8 cellular contexts compared by ENCODE assay signal in the genomic region with DNA sequence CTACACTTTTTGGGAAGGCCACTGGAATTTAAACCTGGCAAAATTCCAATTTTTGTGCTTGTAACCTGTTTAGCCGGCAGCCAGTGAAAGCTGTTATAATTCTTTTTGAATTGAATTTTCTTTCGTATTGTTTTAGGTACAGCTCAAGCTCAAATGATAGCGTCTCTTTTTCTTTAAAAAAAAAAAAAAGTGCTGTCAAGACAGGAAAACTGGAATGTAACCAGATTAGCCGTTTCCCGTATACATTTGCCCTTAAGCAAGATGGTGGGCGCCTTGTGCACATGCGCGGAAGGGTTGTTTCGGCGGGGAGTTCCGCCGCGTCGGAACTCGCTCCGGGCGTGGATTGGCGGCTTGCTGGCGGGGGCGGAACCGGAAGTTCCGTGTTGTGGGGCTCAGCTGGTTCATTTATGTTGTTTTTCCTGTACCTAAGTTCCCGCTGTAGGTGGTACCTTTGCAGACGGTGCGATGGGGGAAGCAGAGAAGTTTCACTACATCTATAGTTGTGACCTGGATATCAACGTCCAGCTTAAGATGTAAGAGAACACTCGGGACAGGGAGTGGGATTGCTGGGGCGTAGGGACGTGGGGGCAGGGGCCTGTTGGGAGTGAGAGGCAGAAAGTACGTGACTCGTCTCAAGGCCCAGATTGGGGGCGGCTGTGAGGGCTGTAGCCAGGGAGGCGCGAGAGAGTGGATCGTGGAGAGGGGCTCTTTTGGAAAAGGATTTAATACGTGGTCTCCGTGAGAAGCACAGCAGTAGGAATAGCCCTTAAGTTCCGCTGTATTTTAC. TPM values are rescaled to one million over a fixed set of nuclear protein-coding genes. Genes with fewer than 3 reads are reported as not detected.
A peak's percentile ranks its signal among the peaks of the same experiment; 100 is the strongest.
DNase-seq lines count a peak whose midpoint lies in the region; ATAC-seq and TF ChIP-seq lines count a peak whose summit lies in the region.

A gene (plus strand): TSS at position 408 of the 787 bp plus-strand sequence. CDS start 58 bp downstream, at position 466.

- H3K4me3 ChIP-seq in IMR-90 (ENCODE audit: insufficient read depth, low read depth, low read length), result peak within 1 kb of the TSS; percentile 97

- DNase-seq in DMS 273 (lab: John Stamatoyannopoulos, UW; ENCODE audit: unreplicated experiment) (peak; percentile 99), IMR-90 (peak; percentile 98), OCI-M1 (lab: John Stamatoyannopoulos, UW) (peak; percentile 98), activated T-cell treated with anti-CD3 and anti-CD28 coated beads for 24 hours (ENCODE audit: low read depth) (peak; percentile 96), epidermal melanocyte (ENCODE audit: insufficient read length, low spot score) (peak; percentile 85), middle frontal gyrus (ENCODE audit: extremely low spot score, low spot score) (peak; percentile 89)
- DNase-seq in stimulated activated CD8-positive, alpha-beta memory T cell treated with anti-CD3 and anti-CD28 coated beads, Interleukin-2, amount 100 ng/mL, for 48 hours (ENCODE audit: low read depth in 2 of 2), result peak; percentile 93 to 95

- peak within 1 kb of the TSS; percentile 76 for H3K23ac ChIP-seq in IMR-90 (ENCODE audit: low read depth, low read length)

- peak within 1 kb of the TSS; percentile 87 for H3K18ac ChIP-seq in IMR-90 (ENCODE audit: low read depth, low read length)

- TF ChIP-seq POLR2A in IMR-90 (IDR thresholded peaks at IDR 0.05; ENCODE audit: low read depth, low read length), result peak; percentile 87

- peak within 1 kb of the TSS; percentile 86 for H3K14ac ChIP-seq in IMR-90 (replicated peaks; ENCODE audit: low read depth, low read length)

- H3K4ac ChIP-seq in IMR-90 (ENCODE audit: low read depth, low read length), result peak within 1 kb of the TSS; percentile 87

- in situ Hi-C loops in IMR-90 (cut with MboI; ENCODE audit: low sequenced_read_pairs), result no loop called here

- H2BK15ac ChIP-seq in IMR-90 (ENCODE audit: low read depth, low read length), result no peak within 1 kb of the TSS

- TF ChIP-seq CTCF in IMR-90 (conservative IDR thresholded peaks at IDR 0.05; ENCODE audit: low read depth, low read length), result no peak

- no peak within 1 kb of the TSS for H2BK20ac ChIP-seq in IMR-90 (ENCODE audit: low read depth, low read length)

- TF ChIP-seq RAD21 in IMR-90 (IDR thresholded peaks at IDR 0.05; ENCODE audit: low read length), result no peak

- peak within 1 kb of the TSS; percentile 66 to 94 for H4K8ac ChIP-seq in IMR-90 (ENCODE audit: low read depth in 2 of 2, low read length in 2 of 2)

- H3K9me3 ChIP-seq in IMR-90 (ENCODE audit: control insufficient read depth, insufficient read depth, low read length), result no peaks in the 10 kb centered on the region

- H2BK120ac ChIP-seq in IMR-90 (ENCODE audit: low read depth, low read length), result no peak within 1 kb of the TSS

- peak within 1 kb of the TSS; percentile 85 for H2BK5ac ChIP-seq in IMR-90 (ENCODE audit: low read depth, low read length, poor library complexity, severe bottlenecking)

- H3K4me2 ChIP-seq in IMR-90 (ENCODE audit: low read depth, low read length), result peak within 1 kb of the TSS; percentile 100

- H2AFZ ChIP-seq in IMR-90 (replicated peaks; ENCODE audit: low read length, poor library complexity), result peak within 1 kb of the TSS; percentile 83

- ATAC-seq in GM21528 (IDR thresholded peaks at IDR 0.05; ENCODE audit: low FRiP score, unreplicated experiment), result peak; percentile 98
- ATAC-seq in IMR-90 (ENCODE audit: low read depth), result peak; percentile 97

- H3K79me1 ChIP-seq in IMR-90 (ENCODE audit: low read depth in 1 of 2, low read length in 2 of 2), result peaks cover 4 to 21% of the 10 kb centered on the region in 2 experiments

- H2AK9ac ChIP-seq in IMR-90 (replicated peaks; ENCODE audit: low read depth, low read length, poor library complexity), result peak within 1 kb of the TSS; percentile 89

- peak within 1 kb of the TSS; percentile 67 for H3K56ac ChIP-seq in IMR-90 (ENCODE audit: extremely low read depth, insufficient read depth, low read length)

- H4K5ac ChIP-seq in IMR-90 (ENCODE audit: low read depth, low read length), result peak within 1 kb of the TSS; percentile 98

- peaks cover 3% of the 10 kb centered on the region; the same call in 1 of the 2 replicates for H4K20me1 ChIP-seq in IMR-90 (ENCODE audit: insufficient read depth, low read length)

- H3K9ac ChIP-seq in IMR-90 (ENCODE audit: low read depth, low read length), result peak within 1 kb of the TSS; percentile 96

- H3K27ac ChIP-seq in IMR-90 (ENCODE audit: insufficient read depth, low read length), result peak within 1 kb of the TSS; percentile 89

- H3K9me1 ChIP-seq in IMR-90 (ENCODE audit: insufficient read depth, low read length), result 0 out of 2 replicates have a peak, but pooled peaks cover 5% of the 10 kb centered on the region

- no peaks in the 10 kb centered on the region; the same call in 1 of the 2 replicates for H3K4me1 ChIP-seq in IMR-90 (ENCODE audit: control insufficient read depth, insufficient read depth, low read length)

- no peaks in the 10 kb centered on the region for H3K27me3 ChIP-seq in IMR-90 (ENCODE audit: control insufficient read depth, insufficient read depth, low read length)

- H4K91ac ChIP-seq in IMR-90 (ENCODE audit: insufficient read depth, low read depth, low read length), result peak within 1 kb of the TSS; percentile 47; the same call in 1 of the 2 replicates

- peaks cover 9% of the 10 kb centered on the region for H3K36me3 ChIP-seq in IMR-90 (ENCODE audit: control insufficient read depth, insufficient read depth, low read length)

- peak within 1 kb of the TSS; percentile 33; the same call in 1 of the 2 replicates for H2AK5ac ChIP-seq in IMR-90 (ENCODE audit: low read depth, low read length)

- 0% methylated on average over 10 of the region's 38 CpGs; no CpG with 5 or more reads in 1 of the 2 experiments for WGBS in IMR-90 (ENCODE audit: extremely low coverage in 2 of 2, insufficient read length in 1 of 2), 2 experiments

- BruUV-seq in IMR-90 (replicated peaks; lab: Mats Ljungman, UMichigan), result no TSS peak

- POLR2A ChIA-PET in IMR-90 (lab: Charles Lee; ENCODE audit: unreplicated experiment), result no interaction called here

- dilution Hi-C loops in IMR-90 (cut with HindIII; ENCODE audit: low sequenced_read_pairs, unreplicated experiment), result no loop called here

- CTCF ChIA-PET in IMR-90 (lab: Yijun Ruan, JAX), result interaction anchor here (0.9 to 1.0 kb wide), 2 partner anchors 9 to 14 kb away, joined by 3 read pairs; no protein-coding TSS in a partner anchor

- intact Hi-C loops in IMR-90 (cut with micrococcal nuclease), result no loop called here

TF ChIP-seq in IMR-90, 13 proteins besides CTCF, POLR2A, EP300 and RAD21:
- TF ChIP-seq RFX5 (IDR thresholded peaks at IDR 0.05; ENCODE audit: low read depth, low read length) (no peak), SMC3 (IDR thresholded peaks at IDR 0.05; ENCODE audit: low read depth, low read length) (no peak), NFE2L2 (IDR thresholded peaks at IDR 0.05; ENCODE audit: low read depth, low read length) (no peak), MAZ (IDR thresholded peaks at IDR 0.05; ENCODE audit: borderline replicate concordance, low read depth, low read length) (peak; percentile 56; the same call in 1 of the 2 replicates), CEBPB (IDR thresholded peaks at IDR 0.05; ENCODE audit: low read depth, low read length) (no peak), CHD1 (IDR thresholded peaks at IDR 0.05; ENCODE audit: low read depth, low read length) (no peak), MAFK (IDR thresholded peaks at IDR 0.05; ENCODE audit: low read depth, low read length) (peak; percentile 11; the same call in 1 of the 2 replicates)
- TF ChIP-seq, protein P1, sequence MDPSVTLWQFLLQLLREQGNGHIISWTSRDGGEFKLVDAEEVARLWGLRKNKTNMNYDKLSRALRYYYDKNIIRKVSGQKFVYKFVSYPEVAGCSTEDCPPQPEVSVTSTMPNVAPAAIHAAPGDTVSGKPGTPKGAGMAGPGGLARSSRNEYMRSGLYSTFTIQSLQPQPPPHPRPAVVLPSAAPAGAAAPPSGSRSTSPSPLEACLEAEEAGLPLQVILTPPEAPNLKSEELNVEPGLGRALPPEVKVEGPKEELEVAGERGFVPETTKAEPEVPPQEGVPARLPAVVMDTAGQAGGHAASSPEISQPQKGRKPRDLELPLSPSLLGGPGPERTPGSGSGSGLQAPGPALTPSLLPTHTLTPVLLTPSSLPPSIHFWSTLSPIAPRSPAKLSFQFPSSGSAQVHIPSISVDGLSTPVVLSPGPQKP (IDR thresholded peaks at IDR 0.05; ENCODE audit: borderline replicate concordance, low read depth, low read length), result no peak
- TF ChIP-seq, protein P2, sequence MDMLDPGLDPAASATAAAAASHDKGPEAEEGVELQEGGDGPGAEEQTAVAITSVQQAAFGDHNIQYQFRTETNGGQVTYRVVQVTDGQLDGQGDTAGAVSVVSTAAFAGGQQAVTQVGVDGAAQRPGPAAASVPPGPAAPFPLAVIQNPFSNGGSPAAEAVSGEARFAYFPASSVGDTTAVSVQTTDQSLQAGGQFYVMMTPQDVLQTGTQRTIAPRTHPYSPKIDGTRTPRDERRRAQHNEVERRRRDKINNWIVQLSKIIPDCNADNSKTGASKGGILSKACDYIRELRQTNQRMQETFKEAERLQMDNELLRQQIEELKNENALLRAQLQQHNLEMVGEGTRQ (IDR thresholded peaks at IDR 0.05; ENCODE audit: low read depth, low read length), result no peak

RNA-seq across cellular contexts. Expression of the gene that starts here (rescaled TPM):
- 57.2 and 61.9 TPM in 2 replicates for total RNA-seq in IMR-90 (2012; rRNA removed)
- 34.7 and 41.2 TPM in 2 replicates for polyA plus RNA-seq in IMR-90 (2012; rRNA removed)
- polyA plus RNA-seq in IMR-90 (2012; cell fraction: cytosol; rRNA removed), result 7.1 and 21.6 TPM in 2 replicates
- 4.0 and 59.5 TPM in 2 replicates for polyA plus RNA-seq in IMR-90 (2012; cell fraction: nucleus; rRNA removed; ENCODE audit: low replicate concordance)

Comparison
In these comparisons a context has a peak if more than half of its experiments do, and no peak if none do; other contexts are left out.
1. Peak in every context shown above with its lines: DNase-seq, ATAC-seq, H3K4me3 ChIP-seq and H3K27ac ChIP-seq.